Comparison of ENCODE assay signal across 18 cellular contexts in genomic region chr13:67366533-67366932, GRCh38.
DNase-seq lines count a peak whose midpoint lies in the region; ATAC-seq, FAIRE-seq and TF ChIP-seq lines count a peak whose summit lies in the region.
"Had no signal": no experiment of that assay in that cellular context is flagged by ENCODE, and none has a peak within 500 bp of the region (broad histone marks: within the 10 kb centered on the region; RNA-seq: fewer than 3 reads in every experiment).

No MANE protein-coding gene starts in this region.

- peak; percentile 8 for DNase-seq in NCI-H82 (lab: John Stamatoyannopoulos, UW)
- DNase-seq in NCI-H82 treated with DMSO at 0.1 percent for 48 hours (lab: John Stamatoyannopoulos, UW; ENCODE audit: unreplicated experiment), result no peak
- DNase-seq in PC-9, result no peak
- DNase-seq in endothelial cell of umbilical vein (ENCODE audit: low read depth, low spot score), result peak; percentile 4
- DNase-seq in smooth muscle cell (lab: John Stamatoyannopoulos, UW; ENCODE audit: unreplicated experiment), result no peak
- DNase-seq in NCI-H226, result no peak
- DNase-seq in trophoblast cell, result no peak
- DNase-seq: activated CD8-positive, alpha-beta memory T cell treated with anti-CD3 and anti-CD28 coated beads, Interleukin-2, amount 50 U/mL, for 4 hours; DMS79 treated with DMSO at 0.1 percent for 48 hours; pancreas; SIG-M5; stimulated activated CD8-positive, alpha-beta memory T cell treated with anti-CD3 and anti-CD28 coated beads, Interleukin-4, amount 100 ng/mL, for 48 hours; upper lobe of right lung had no signal

- H2BK5ac ChIP-seq in trophoblast cell (ENCODE audit: low read depth, low read length, poor library complexity), result no peak overlapping the region

- dilution Hi-C loops in endothelial cell of umbilical vein (cut with MboI; ENCODE audit: extremely low pct_ligation_motif_present, low sequenced_read_pairs), result no loop called here

- no peak overlapping the region for H3K14ac ChIP-seq in trophoblast cell (ENCODE audit: low read length)

- H3F3A ChIP-seq in PC-9 (ENCODE audit: insufficient read depth, low read depth) (no peaks in the 10 kb centered on the region), smooth muscle cell (ENCODE audit: low read depth) (no peaks in the 10 kb centered on the region)

- H4K8ac ChIP-seq in trophoblast cell (ENCODE audit: low read depth, low read length), result no peak overlapping the region

- POLR2A ChIA-PET in PC-9 (lab: Charles Lee; ENCODE audit: unreplicated experiment), result no interaction called here
- POLR2A ChIA-PET in endothelial cell of umbilical vein (lab: Charles Lee), result no interaction called here

- H3K4me3 ChIP-seq in PC-9 (no peak overlapping the region), endothelial cell of umbilical vein (replicated peaks in 1 of 3; ENCODE audit: insufficient read depth in 1 of 3, low read depth in 1 of 3, low read length in 3 of 3) (no peak overlapping the region), smooth muscle cell (no peak overlapping the region), trophoblast cell (ENCODE audit: low read depth, low read length) (no peak overlapping the region)
- H3K4me3 ChIP-seq: coronary artery, gastroesophageal sphincter, pancreas, upper lobe of right lung had no signal

- H3K79me2 ChIP-seq in PC-9 (ENCODE audit: low read depth), result no peaks in the 10 kb centered on the region
- no peaks in the 10 kb centered on the region for H3K79me2 ChIP-seq in endothelial cell of umbilical vein (ENCODE audit: control insufficient read depth, insufficient read depth, low read length)
- no peaks in the 10 kb centered on the region for H3K79me2 ChIP-seq in smooth muscle cell (ENCODE audit: low read depth)
- H3K79me2 ChIP-seq in trophoblast cell (ENCODE audit: control insufficient read depth, insufficient read depth, low read length, poor library complexity), result no peaks in the 10 kb centered on the region

- H3K79me1 ChIP-seq in trophoblast cell (ENCODE audit: low read length), result no peaks in the 10 kb centered on the region

- H3K9me3 ChIP-seq in PC-9 (ENCODE audit: insufficient read depth, low read depth) (no peaks in the 10 kb centered on the region), endothelial cell of umbilical vein (replicated peaks; ENCODE audit: control insufficient read depth, insufficient read depth, low read length) (no peaks in the 10 kb centered on the region), smooth muscle cell (replicated peaks; ENCODE audit: low read depth) (no peaks in the 10 kb centered on the region), trophoblast cell (ENCODE audit: insufficient read depth, low read depth, low read length) (no peaks in the 10 kb centered on the region)
- H3K9me3 ChIP-seq: gastroesophageal sphincter, pancreas, upper lobe of right lung had no signal

- H3K4me1 ChIP-seq in PC-9 (replicated peaks; ENCODE audit: insufficient read depth) (no peaks in the 10 kb centered on the region), endothelial cell of umbilical vein (ENCODE audit: control insufficient read depth, extremely low read depth, insufficient read depth, low read length) (no peaks in the 10 kb centered on the region), smooth muscle cell (ENCODE audit: low read depth) (no peaks in the 10 kb centered on the region), trophoblast cell (ENCODE audit: control insufficient read depth in 1 of 2, insufficient read depth in 2 of 2, low read length in 2 of 2) (no peaks in the 10 kb centered on the region)
- H3K4me1 ChIP-seq: gastroesophageal sphincter, pancreas, upper lobe of right lung had no signal

- FAIRE-seq in endothelial cell of umbilical vein (lab: Jason Lieb, UNC), result no peak
- FAIRE-seq: islet of Langerhans, pancreas had no signal

- H3K4ac ChIP-seq in trophoblast cell (ENCODE audit: low read depth, low read length), result no peak overlapping the region

- no peaks in the 10 kb centered on the region; the same call in 1 of the 2 replicates for H3K9me2 ChIP-seq in PC-9 (ENCODE audit: insufficient read depth)

- H2AFZ ChIP-seq in PC-9, result no peak overlapping the region
- no peak overlapping the region for H2AFZ ChIP-seq in endothelial cell of umbilical vein (ENCODE audit: low read depth, low read length)
- H2AFZ ChIP-seq in smooth muscle cell (ENCODE audit: low read depth), result no peak overlapping the region
- no peak overlapping the region for H2AFZ ChIP-seq in trophoblast cell (ENCODE audit: insufficient read depth, low read length, poor library complexity)

- no peaks in the 10 kb centered on the region for H3K9me1 ChIP-seq in endothelial cell of umbilical vein (replicated peaks; ENCODE audit: control insufficient read depth, extremely low read depth, insufficient read depth, low read length)

- intact Hi-C loops in PC-9 (cut with micrococcal nuclease; ENCODE audit: unreplicated experiment) (no loop called here), endothelial cell of umbilical vein (cut with micrococcal nuclease) (no loop called here)

- no peak overlapping the region for H2BK120ac ChIP-seq in trophoblast cell (ENCODE audit: insufficient read depth, low read length, poor library complexity)

- H2AK5ac ChIP-seq in trophoblast cell (ENCODE audit: low read length), result no peak overlapping the region

- H3K4me2 ChIP-seq in PC-9 (no peak overlapping the region), endothelial cell of umbilical vein (ENCODE audit: insufficient read depth, low read length) (no peak overlapping the region), smooth muscle cell (no peak overlapping the region), trophoblast cell (ENCODE audit: low read length) (no peak overlapping the region)

- no peaks in the 10 kb centered on the region for H3K27me3 ChIP-seq in PC-9 (ENCODE audit: insufficient read depth, low read depth)
- H3K27me3 ChIP-seq in endothelial cell of umbilical vein (ENCODE audit: control insufficient read depth in 2 of 2, insufficient read depth in 2 of 2, low read length in 2 of 2), result no peaks in the 10 kb centered on the region
- no peaks in the 10 kb centered on the region for H3K27me3 ChIP-seq in smooth muscle cell (ENCODE audit: low read depth)
- H3K27me3 ChIP-seq in trophoblast cell (ENCODE audit: insufficient read depth, low read length), result no peaks in the 10 kb centered on the region
- H3K27me3 ChIP-seq: gastroesophageal sphincter, pancreas, upper lobe of right lung had no signal

- H3K27ac ChIP-seq in PC-9, result no peak overlapping the region
- no peak overlapping the region for H3K27ac ChIP-seq in endothelial cell of umbilical vein (ENCODE audit: insufficient read depth, low read depth, low read length)
- no peak overlapping the region for H3K27ac ChIP-seq in smooth muscle cell (ENCODE audit: low read depth)
- no peak overlapping the region for H3K27ac ChIP-seq in trophoblast cell (ENCODE audit: low read depth, low read length)
- H3K27ac ChIP-seq: coronary artery, gastroesophageal sphincter, pancreas, upper lobe of right lung had no signal

- no peaks in the 10 kb centered on the region for H3K36me3 ChIP-seq in PC-9 (ENCODE audit: low read depth)
- H3K36me3 ChIP-seq in endothelial cell of umbilical vein (ENCODE audit: control insufficient read depth in 2 of 2, extremely low read depth in 1 of 2, insufficient read depth in 2 of 2, low read length in 2 of 2), result no peaks in the 10 kb centered on the region
- no peaks in the 10 kb centered on the region for H3K36me3 ChIP-seq in smooth muscle cell (ENCODE audit: low read depth)
- no peaks in the 10 kb centered on the region for H3K36me3 ChIP-seq in trophoblast cell (ENCODE audit: control insufficient read depth in 1 of 2, insufficient read depth in 2 of 2, low read length in 2 of 2)
- H3K36me3 ChIP-seq: gastroesophageal sphincter, pancreas, upper lobe of right lung had no signal

- BruUV-seq in PC-9 (replicated peaks; lab: Mats Ljungman, UMichigan), result no TSS peak
- BruUV-seq in endothelial cell of umbilical vein (replicated peaks; lab: Mats Ljungman, UMichigan), result no TSS peak

- no peak for TF ChIP-seq POLR2A in endothelial cell of umbilical vein (IDR thresholded peaks at IDR 0.05; ENCODE audit: low read depth, low read length)

- no peak for ATAC-seq in HG02885 (IDR thresholded peaks at IDR 0.05; ENCODE audit: poor library complexity, unreplicated experiment)
- ATAC-seq: gastroesophageal sphincter, pancreas, upper lobe of right lung, WTC11 had no signal

- H2BK12ac ChIP-seq in trophoblast cell (ENCODE audit: low read length), result no peak overlapping the region

- H3K23ac ChIP-seq in trophoblast cell (ENCODE audit: low read length), result no peak overlapping the region

- TF ChIP-seq CTCF in PC-9 (conservative IDR thresholded peaks at IDR 0.05), result peak; percentile 23; the same call in 1 of the 2 replicates
- no peak for TF ChIP-seq CTCF in endothelial cell of umbilical vein (IDR thresholded peaks at IDR 0.05; ENCODE audit: extremely low read depth in 1 of 2, insufficient read depth in 1 of 2, low read depth in 1 of 2, low read length in 2 of 2)
- TF ChIP-seq CTCF in smooth muscle cell (IDR thresholded peaks at IDR 0.05; ENCODE audit: borderline replicate concordance, insufficient read depth, poor library complexity, severe bottlenecking), result peak; percentile 17

- H3K18ac ChIP-seq in trophoblast cell (ENCODE audit: low read length), result no peak overlapping the region

- CTCF ChIA-PET in PC-9 (lab: Charles Lee), result no interaction called here
- CTCF ChIA-PET in endothelial cell of umbilical vein (lab: Charles Lee), result no interaction called here

- H3K9ac ChIP-seq in endothelial cell of umbilical vein (replicated peaks; ENCODE audit: extremely low read depth, insufficient read depth, low read length), result no peak overlapping the region
- H3K9ac ChIP-seq in smooth muscle cell (ENCODE audit: low read depth), result no peak overlapping the region
- no peak overlapping the region for H3K9ac ChIP-seq in trophoblast cell (ENCODE audit: low read length)

- H4K91ac ChIP-seq in trophoblast cell (ENCODE audit: low read depth, low read length), result no peak overlapping the region

- no peaks in the 10 kb centered on the region for H4K20me1 ChIP-seq in PC-9 (ENCODE audit: insufficient read depth)
- H4K20me1 ChIP-seq in endothelial cell of umbilical vein (replicated peaks; ENCODE audit: control insufficient read depth, extremely low read depth, insufficient read depth, low read length), result no peaks in the 10 kb centered on the region
- no peaks in the 10 kb centered on the region for H4K20me1 ChIP-seq in smooth muscle cell (ENCODE audit: low read depth)

- H4K12ac ChIP-seq in trophoblast cell (ENCODE audit: low read depth, low read length), result no peak overlapping the region

TF ChIP-seq in endothelial cell of umbilical vein, 7 proteins besides CTCF, POLR2A, EP300 and RAD21:
- TF ChIP-seq JUN (IDR thresholded peaks at IDR 0.05; ENCODE audit: borderline replicate concordance, insufficient read depth, insufficient read length, low read depth), result no peak
- TF ChIP-seq EZH2 (IDR thresholded peaks at IDR 0.05; ENCODE audit: borderline replicate concordance, low read depth, low read length, severe bottlenecking), result no peak
- TF ChIP-seq FOS (IDR thresholded peaks at IDR 0.05; ENCODE audit: borderline replicate concordance, insufficient read depth, low read length), result no peak
- TF ChIP-seq, protein P1, sequence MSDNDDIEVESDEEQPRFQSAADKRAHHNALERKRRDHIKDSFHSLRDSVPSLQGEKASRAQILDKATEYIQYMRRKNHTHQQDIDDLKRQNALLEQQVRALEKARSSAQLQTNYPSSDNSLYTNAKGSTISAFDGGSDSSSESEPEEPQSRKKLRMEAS (IDR thresholded peaks at IDR 0.05; ENCODE audit: insufficient read depth, insufficient read length), result no peak
- TF ChIP-seq POLR2AphosphoS5 (IDR thresholded peaks at IDR 0.05; ENCODE audit: insufficient read depth, low read depth, low read length), result no peak

Comparison
In these comparisons a context has a peak if more than half of its experiments do, and no peak if none do; other contexts are left out.
1. DNase-seq: peak in NCI-H82 (single experiment) and endothelial cell of umbilical vein (single experiment); none in NCI-H82 treated with DMSO at 0.1 percent for 48 hours (single experiment), PC-9 (0 of 2), smooth muscle cell (single experiment), NCI-H226 (single experiment) and trophoblast cell (0 of 2).
2. CTCF ChIP-seq: peak in PC-9 (single experiment) and smooth muscle cell (single experiment); none in endothelial cell of umbilical vein (0 of 2).